Comparison of ENCODE assay signal across 10 cellular contexts in genomic region chr7:99137418-99138180, GRCh38. TPM values are rescaled to one million over a fixed set of nuclear protein-coding genes. Genes with fewer than 3 reads are reported as not detected.
A peak's percentile ranks its signal among the peaks of the same experiment; 100 is the strongest.
DNase-seq lines count a peak whose midpoint lies in the region; ATAC-seq and TF ChIP-seq lines count a peak whose summit lies in the region.
"Had no signal": no experiment of that assay in that cellular context is flagged by ENCODE, and none has a peak within 500 bp of the region (broad histone marks: within the 10 kb centered on the region; RNA-seq: fewer than 3 reads in every experiment).

No MANE protein-coding gene starts in this region.

- TF ChIP-seq POLR2A in ovary (IDR thresholded peaks at IDR 0.05): no peak

- intact Hi-C loops in right cardiac atrium (cut with DNase I) (loop anchor here in 1 of 4 donors (10.0 kb wide), 1 partner anchor 177 kb away; no protein-coding TSS in a partner anchor), Right ventricle myocardium superior (cut with DNase I) (no loop called here), lower lobe of right lung (cut with DNase I) (no loop called here), ovary (cut with DNase I) (no loop called here)

- no peaks in the 10 kb centered on the region for H3K36me3 ChIP-seq in ectodermal cell (ENCODE audit: control insufficient read depth, insufficient read depth, low read length)
- H3K36me3 ChIP-seq in lower lobe of right lung: no peaks in the 10 kb centered on the region
- no peaks in the 10 kb centered on the region for H3K36me3 ChIP-seq in ovary

- TF ChIP-seq CTCF in lower lobe of right lung (IDR thresholded peaks at IDR 0.05) (no peak), ovary (IDR thresholded peaks at IDR 0.05) (no peak)

- no peaks in the 10 kb centered on the region for H3K9me3 ChIP-seq in right cardiac atrium (ENCODE audit: control insufficient read depth, low read length)
- no peaks in the 10 kb centered on the region for H3K9me3 ChIP-seq in ectodermal cell (ENCODE audit: control insufficient read depth, low read length)
- no peaks in the 10 kb centered on the region for H3K9me3 ChIP-seq in lower lobe of right lung
- H3K9me3 ChIP-seq in ovary: no peaks in the 10 kb centered on the region

- H3K4me1 ChIP-seq in right cardiac atrium (ENCODE audit: control insufficient read depth, insufficient read depth, low read length) (peaks cover 7% of the 10 kb centered on the region), ectodermal cell (ENCODE audit: control insufficient read depth, insufficient read depth, low read length) (peaks cover 36% of the 10 kb centered on the region), lower lobe of right lung (peaks cover 89% of the 10 kb centered on the region), ovary (ENCODE audit: insufficient read depth) (peaks cover 9% of the 10 kb centered on the region)

- no peak for ATAC-seq in right cardiac atrium
- ATAC-seq in Right ventricle myocardium superior (ENCODE audit: poor library complexity): no peak
- ATAC-seq in lower lobe of right lung: no peak

- no peak for TF ChIP-seq EP300 in ovary (IDR thresholded peaks at IDR 0.05)

- H3K4me3 ChIP-seq in right cardiac atrium (ENCODE audit: low read length) (no peak overlapping the region), ectodermal cell (ENCODE audit: insufficient read depth, low read depth, low read length) (peak overlapping the region; percentile 12), lower lobe of right lung (no peak overlapping the region), ovary (no peak overlapping the region)
- H3K4me3 ChIP-seq: BLaER1 had no signal

- H3K27ac ChIP-seq in right cardiac atrium (ENCODE audit: low read length) (peak overlapping the region; percentile 56), ectodermal cell (ENCODE audit: insufficient read depth, low read depth, low read length, poor library complexity, severe bottlenecking) (peak overlapping the region; percentile 81), lower lobe of right lung (peak overlapping the region; percentile 37), ovary (peak overlapping the region in 1 of 2 donors; percentile 11)
- H3K27ac ChIP-seq: BLaER1 had no signal

- H3K27me3 ChIP-seq in right cardiac atrium (ENCODE audit: control insufficient read depth, insufficient read depth) (no peaks in the 10 kb centered on the region), ectodermal cell (ENCODE audit: control insufficient read depth, insufficient read depth, low read length, poor library complexity, severe bottlenecking) (no peaks in the 10 kb centered on the region), lower lobe of right lung (ENCODE audit: low read depth) (no peaks in the 10 kb centered on the region), ovary (no peaks in the 10 kb centered on the region)
- H3K27me3 ChIP-seq: BLaER1 had no signal

- no peak for DNase-seq in right cardiac atrium
- DNase-seq in Right ventricle myocardium superior: no peak
- no peak for DNase-seq in lower lobe of right lung
- no peak for DNase-seq in ovary
- no peak for DNase-seq in SKM-1 treated with dmso at 0.1 percent for 144 hours (lab: John Stamatoyannopoulos, UW; ENCODE audit: unreplicated experiment)
- DNase-seq in DMS 273 treated with DMSO at 0.1 percent for 48 hours (lab: John Stamatoyannopoulos, UW): no peak
- DNase-seq in NAMALWA (ENCODE audit: low spot score): no peak
- DNase-seq: activated T-cell treated with anti-CD3 and anti-CD28 coated beads, Interleukin-2, amount 50 U/mL, for 48 hours had no signal

- 40% methylated on average over 10 of the region's 10 CpGs for WGBS in right cardiac atrium
- 18 to 22% methylated on average over 8 to 10 of the region's 10 CpGs for WGBS in ectodermal cell, 2 experiments
- WGBS in ovary, 3 donors: 5 to 16% (median 6%) methylated on average over 10 of the region's 10 CpGs

RNA-seq across cellular contexts. Expression of gene SMURF1, which starts 6.3 kb away (rescaled TPM):
- total RNA-seq in right cardiac atrium: 10 to 100 TPM in 1 of 4 donors, 1 to 10 TPM in 3; 9.2 to 14.7 (median 9.7) TPM
- polyA plus RNA-seq in right cardiac atrium: 4.5 TPM
- total RNA-seq in Right ventricle myocardium superior: 9.0 TPM
- 32.1 TPM for polyA plus RNA-seq in ectodermal cell (2013, experiment 1 of 4)
- 37.5 TPM for polyA plus RNA-seq in ectodermal cell (2013, experiment 2 of 4)
- polyA plus RNA-seq in ectodermal cell (2013, experiment 3 of 4): 21.8 TPM
- 25.4 TPM for polyA plus RNA-seq in ectodermal cell (2013, experiment 4 of 4)
- total RNA-seq in lower lobe of right lung: 32.0 TPM
- 10 to 100 TPM; 21.9 to 40.3 (median 29.2) TPM for total RNA-seq in ovary
- polyA plus RNA-seq in ovary: 10 to 100 TPM; 15.1 to 22.9 TPM
